In the genomic region with DNA sequence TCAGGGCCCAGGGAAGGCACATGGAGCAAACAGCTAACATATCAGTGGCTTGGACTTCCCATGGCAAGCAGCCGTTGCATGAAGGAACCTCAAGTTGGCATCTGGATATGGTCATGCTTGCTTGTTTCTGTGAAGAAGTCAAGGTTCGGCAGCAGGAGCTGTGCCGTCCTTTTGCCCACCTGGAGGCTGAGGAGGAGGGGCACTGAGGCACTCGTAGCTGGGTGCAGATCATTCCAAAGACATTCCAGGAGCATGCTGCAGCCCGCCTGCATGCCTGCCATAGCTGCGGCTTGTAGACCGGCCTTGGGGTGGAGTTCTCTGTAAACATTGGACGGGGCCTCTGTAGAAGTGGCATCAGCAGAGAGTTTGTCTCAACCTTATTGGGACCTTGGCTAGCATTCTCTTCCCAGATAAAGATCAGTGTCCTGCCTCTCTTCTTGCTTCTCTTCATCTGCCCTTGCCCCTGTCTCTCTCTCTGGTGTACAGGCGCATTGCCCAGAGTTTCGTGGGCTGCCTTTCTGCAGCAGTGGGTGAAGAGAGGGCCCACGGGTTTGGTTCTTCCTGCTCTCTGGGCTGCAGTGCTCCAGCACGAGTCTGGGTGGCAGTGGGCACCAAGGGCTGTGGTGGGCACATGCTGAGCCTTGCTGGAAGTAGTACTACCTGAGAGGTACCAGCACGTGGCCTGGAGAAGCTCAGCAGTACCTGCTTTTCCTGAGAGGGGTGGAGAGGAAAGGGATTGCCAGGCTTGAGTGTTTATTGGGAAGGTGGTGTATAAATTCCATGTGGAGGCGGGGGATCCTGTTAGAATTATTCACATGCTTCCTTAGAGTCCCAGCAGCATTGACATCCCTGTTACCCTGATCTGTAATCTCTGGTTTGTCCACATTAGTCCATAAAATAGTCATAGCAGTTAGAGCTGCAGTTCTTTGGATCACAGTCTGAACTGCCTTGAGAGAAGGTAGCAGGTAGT, we compare ENCODE assay signal across 12 cellular contexts. TPM values are rescaled to one million over a fixed set of nuclear protein-coding genes. Genes with fewer than 3 reads are reported as not detected.
A peak's percentile ranks its signal among the peaks of the same experiment; 100 is the strongest.
DNase-seq lines count a peak whose midpoint lies in the region; ATAC-seq, FAIRE-seq and TF ChIP-seq lines count a peak whose summit lies in the region.
"Had no signal": no experiment of that assay in that cellular context is flagged by ENCODE, and none has a peak within 500 bp of the region (broad histone marks: within the 10 kb centered on the region; RNA-seq: fewer than 3 reads in every experiment).

No MANE protein-coding gene starts in this region.

- no peaks in the 10 kb centered on the region for H3K79me2 ChIP-seq in HepG2 (ENCODE audit: insufficient read depth, low read length)

- peaks cover 4% of the 10 kb centered on the region for H3K36me3 Mint-ChIP-seq in MCF 10A (ENCODE audit: insufficient read depth, unreplicated experiment)

- ATAC-seq in HepG2 = peak; percentile 77
- no peak for ATAC-seq in HG02970 (IDR thresholded peaks at IDR 0.05; ENCODE audit: low FRiP score, unreplicated experiment)
- no peak for ATAC-seq in mucosa of descending colon

- no peaks in the 10 kb centered on the region; a peak in 1 of 5 replicates for H3K27me3 ChIP-seq in HepG2 (ENCODE audit: control insufficient read depth in 1 of 2, insufficient read depth in 2 of 2, low read length in 2 of 2)

- H3K36me3 ChIP-seq in HepG2 (replicated peaks in 1 of 2; ENCODE audit: control insufficient read depth in 1 of 2, insufficient read depth in 2 of 2, low read length in 2 of 2) (peaks cover 0 to 7% of the 10 kb centered on the region in 2 experiments; a peak in 1 of 5 replicates), mucosa of descending colon (ENCODE audit: low read depth) (no peaks in the 10 kb centered on the region)

- H3K27ac ChIP-seq in HepG2 (ENCODE audit: extremely low read length, insufficient read depth, low read length) = no peak overlapping the region

- no peak for TF ChIP-seq POLR2A in HepG2 (IDR thresholded peaks at IDR 0.05; ENCODE audit: insufficient read depth in 1 of 2, low read depth in 2 of 2, low read length in 2 of 2)

- H2AFZ ChIP-seq in HepG2 (ENCODE audit: low read length) = no peak overlapping the region

- TF ChIP-seq CTCF in MCF 10A (IDR thresholded peaks at IDR 0.05; ENCODE audit: unreplicated experiment) (no peak), HepG2 (CRISPR knock-in tag; IDR thresholded peaks at IDR 0.05) (peak; percentile 26; the same call in 1 of the 2 replicates), mucosa of descending colon (IDR thresholded peaks at IDR 0.05) (no peak)

- CTCF ChIA-PET in MCF 10A (lab: Yijun Ruan, JAX) = interaction anchor here (0.6 to 8.9 kb wide), 53 partner anchors 10 to 1617 kb away, joined by 3 to 91 read pairs (median 5); partner anchors contain the start of gene PLXNA1
- CTCF ChIA-PET in HepG2 (lab: Yijun Ruan, JAX; ENCODE audit: low intra/inter-chr PET ratio, low total read pairs) = interaction anchor here (1.2 to 2.2 kb wide), 2 partner anchors 207 to 701 kb away, joined by 3 to 11 read pairs; no protein-coding TSS in a partner anchor

- H3K27ac Mint-ChIP-seq in MCF 10A (ENCODE audit: low read depth, unreplicated experiment) = peak overlapping the region; percentile 76

- 82% methylated on average over 10 of the region's 14 CpGs for whole genome bisulfite sequencing in HepG2 (ENCODE audit: low lambda C conversion rate)

- POLR2A ChIA-PET in MCF 10A (lab: Yijun Ruan, JAX) (interaction anchor here (0.5 to 3.5 kb wide), 22 partner anchors 9 to 704 kb away, joined by 3 to 33 read pairs (median 4); partner anchors contain the start of genes PLXNA1 and TXNRD3), HepG2 (lab: Yijun Ruan, JAX) (no interaction called here)

- H3K4me2 ChIP-seq in HepG2 (ENCODE audit: low read depth, low read length) = no peak overlapping the region

- peaks cover 3% of the 10 kb centered on the region; the same call in 1 of the 2 replicates for H4K20me1 ChIP-seq in HepG2 (ENCODE audit: insufficient read depth, low read length)

- H3K9me3 ChIP-seq in HepG2 (ENCODE audit: low read length) = no peaks in the 10 kb centered on the region
- no peaks in the 10 kb centered on the region for H3K9me3 ChIP-seq in mucosa of descending colon

- peak; percentile 61 for DNase-seq in HTR-8/SVneo (ENCODE audit: insufficient read length, low spot score)
- DNase-seq in MCF 10A (ENCODE audit: unreplicated experiment) = peak; percentile 80
- DNase-seq in HepG2 (ENCODE audit: low spot score) = peak; percentile 59
- DNase-seq in urothelium cell line (ENCODE audit: low spot score) = peak; percentile 86
- no peak for DNase-seq in mucosa of descending colon
- DNase-seq in hypothalamus (lab: John Stamatoyannopoulos, UW) = no peak
- DNase-seq: activated T-cell treated with anti-CD3 and anti-CD28 coated beads, Interleukin-2, amount 50 U/mL, for 1 hour; aorta; effector CD8-positive, alpha-beta T cell; NCI-H1436; NCI-H69 had no signal

- no peak overlapping the region for H3K4me3 Mint-ChIP-seq in MCF 10A (ENCODE audit: unreplicated experiment)

- H3K4me3 ChIP-seq in HepG2 (replicated peaks in 1 of 3; ENCODE audit: insufficient read depth in 1 of 3, low read depth in 2 of 3, low read length in 3 of 3) = no peak overlapping the region
- H3K4me3 ChIP-seq in mucosa of descending colon = no peak overlapping the region

- TF ChIP-seq EP300 in HepG2 (IDR thresholded peaks at IDR 0.05; ENCODE audit: low read depth in 2 of 2, low read length in 2 of 2) (no peak), HepG2 (CRISPR knock-in tag; IDR thresholded peaks at IDR 0.05; ENCODE audit: borderline replicate concordance) (no peak)

- intact Hi-C loops in MCF 10A (cut with micrococcal nuclease) (loop anchor here (1.0 to 5.0 kb wide), 5 partner anchors 29 to 231 kb away; partner anchors contain the start of gene CHST13), HepG2 (cut with micrococcal nuclease; ENCODE audit: unreplicated experiment) (loop anchor here (2.0 to 5.0 kb wide), 3 partner anchors 229 to 549 kb away; partner anchors contain the start of gene PLXNA1), mucosa of descending colon (cut with DNase I, micrococcal nuclease) (loop anchor here in 1 of 2 donors (10.0 kb wide), 1 partner anchor 241 kb away; no protein-coding TSS in a partner anchor)

- peaks cover 33% of the 10 kb centered on the region for H3K4me1 Mint-ChIP-seq in MCF 10A (ENCODE audit: insufficient read depth, unreplicated experiment)

- no peaks in the 10 kb centered on the region for H3K9me3 Mint-ChIP-seq in MCF 10A (ENCODE audit: unreplicated experiment)

- in situ Hi-C loops in HepG2 (cut with HindIII; ENCODE audit: extremely low pct_ligation_motif_present, low pct_unique_long_range_greater_than_20kb) = loop anchor here (5.0 to 10.0 kb wide), 3 partner anchors 209 to 701 kb away; no protein-coding TSS in a partner anchor

- TF ChIP-seq RAD21 in HepG2 (CRISPR knock-in tag; IDR thresholded peaks at IDR 0.05) = no peak

- H3K27me3 Mint-ChIP-seq in MCF 10A (ENCODE audit: insufficient read depth, unreplicated experiment) = no peaks in the 10 kb centered on the region

- FAIRE-seq in HTR-8/SVneo (lab: Jason Lieb, UNC) (peak; percentile 86), HepG2 (lab: Jason Lieb, UNC) (peak; percentile 30), urothelium cell line (lab: Jason Lieb, UNC) (peak; percentile 91)

- H3K9ac ChIP-seq in HepG2 (ENCODE audit: insufficient read depth, low read depth, low read length) = no peak overlapping the region

- peaks cover 19% of the 10 kb centered on the region for H3K4me1 ChIP-seq in HepG2 (ENCODE audit: insufficient read depth, low read length)
- H3K4me1 ChIP-seq in mucosa of descending colon (ENCODE audit: low read depth) = no peaks in the 10 kb centered on the region

- BruUV-seq in MCF 10A (replicated peaks; lab: Mats Ljungman, UMichigan) (no TSS peak), HepG2 (replicated peaks; lab: Mats Ljungman, UMichigan) (no TSS peak)

TF ChIP-seq in HepG2, 621 proteins besides CTCF, POLR2A, EP300 and RAD21 (continues in another document):
- TF ChIP-seq ZNF30 (CRISPR knock-in tag; IDR thresholded peaks at IDR 0.05) = no peak
- peak; percentile 93 for TF ChIP-seq TEAD3 (CRISPR knock-in tag; optimal IDR thresholded peaks at IDR 0.05; ENCODE audit: borderline replicate concordance)
- no peak for TF ChIP-seq NR3C1 (CRISPR knock-in tag; IDR thresholded peaks at IDR 0.05)
- TF ChIP-seq CCDC6 (CRISPR knock-in tag; IDR thresholded peaks at IDR 0.05) = no peak

RNA-seq across cellular contexts. Expression of gene CHCHD6, which starts 49.4 kb away (rescaled TPM):
- 28.7 and 29.6 TPM in 2 replicates for total RNA-seq in MCF 10A (2022)
- 20.3 and 24.8 TPM in 2 replicates for total RNA-seq in HepG2 (2016; rRNA removed; fragmentation: Illumina TruSeq; extraction: Trizol)
- 10.6 and 13.0 TPM in 2 replicates for total RNA-seq in HepG2 (2016; cell fraction: cytosol; rRNA removed; fragmentation: Illumina TruSeq; extraction: Trizol; ENCODE audit: low read depth)
- 21.0 and 27.0 TPM in 2 replicates for total RNA-seq in HepG2 (2016; cell fraction: insoluble cytoplasmic fraction; rRNA removed; fragmentation: Illumina TruSeq; extraction: Trizol)
- 12.4 and 16.6 TPM in 2 replicates for total RNA-seq in HepG2 (2016; cell fraction: membrane; rRNA removed; fragmentation: Illumina TruSeq; extraction: Trizol)
- total RNA-seq in HepG2 (2016; cell fraction: nucleus; rRNA removed; fragmentation: Illumina TruSeq; extraction: Trizol) = 11.5 and 15.1 TPM in 2 replicates
- 18.5 and 20.8 TPM in 2 replicates for polyA plus RNA-seq in HepG2 (2011; rRNA removed)
- 19.5 and 23.3 TPM in 2 replicates for polyA plus RNA-seq in HepG2 (2011; cell fraction: cytosol; rRNA removed)
- 8.9 and 9.9 TPM in 2 replicates for polyA plus RNA-seq in HepG2 (2011; cell fraction: nucleus; rRNA removed)
- polyA plus RNA-seq in HepG2 (2012) = 10.9 and 12.0 TPM in 2 replicates
- 12.6 and 15.1 TPM in 2 replicates for polyA plus RNA-seq in HepG2 (2016; cell fraction: cytosol; fragmentation: Illumina TruSeq; extraction: Trizol; ENCODE audit: low read depth)
- polyA plus RNA-seq in HepG2 (2016; cell fraction: insoluble cytoplasmic fraction; fragmentation: Illumina TruSeq; extraction: Trizol; ENCODE audit: low read depth) = 28.8 and 28.9 TPM in 2 replicates
- 13.3 and 13.9 TPM in 2 replicates for polyA plus RNA-seq in HepG2 (2016; cell fraction: membrane; fragmentation: Illumina TruSeq; extraction: Trizol; ENCODE audit: low read depth)
- polyA plus RNA-seq in HepG2 (2016; cell fraction: nucleus; fragmentation: Illumina TruSeq; extraction: Trizol; ENCODE audit: insufficient read depth, low read depth) = 15.3 and 19.3 TPM in 2 replicates
- polyA minus RNA-seq in HepG2 (2011; rRNA and poly(A)+ RNA removed; ENCODE audit: low replicate concordance) = 5.3 and 6.9 TPM in 2 replicates
- polyA minus RNA-seq in HepG2 (2011; cell fraction: cytosol; rRNA and poly(A)+ RNA removed) = 3.1 and 3.6 TPM in 2 replicates
- 7.2 and 10.6 TPM in 2 replicates for polyA minus RNA-seq in HepG2 (2011; cell fraction: nucleus; rRNA and poly(A)+ RNA removed)
- 1 to 10 TPM; 5.9 to 9.8 (median 6.5) TPM for total RNA-seq in mucosa of descending colon

Comparison
In these comparisons a context has a peak if more than half of its experiments do, and no peak if none do; other contexts are left out.
1. DNase-seq: peak in HTR-8/SVneo (single experiment), MCF 10A (single experiment), HepG2 (single experiment) and urothelium cell line (single experiment); none in mucosa of descending colon (0 of 3) and hypothalamus (0 of 51).